ENCODE assay signal across 35 cellular contexts in genomic region chr15:53305101-53305500, GRCh38.
"Had no signal": no experiment of that assay in that cellular context is flagged by ENCODE, and none has a peak within 500 bp of the region (broad histone marks: within the 10 kb centered on the region; RNA-seq: fewer than 3 reads in every experiment).

No MANE protein-coding gene starts in this region.

- H3K4me3 ChIP-seq: MG63 had no signal

- H3K27ac ChIP-seq: KMS-11 had no signal

- H3K9ac ChIP-seq: KMS-11 had no signal

- DNase-seq: Karpas-422, Kasumi-1, MG63, MM.1S, MV-4-11, NCI-H1048, NCI-H1092, NCI-H1092 treated with DMSO at 0.1 percent for 48 hours, NCI-H1105, NCI-H1105 treated with DMSO at 0.1 percent for 48 hours, NCI-H1417, NCI-H1417 treated with DMSO at 0.1 percent for 48 hours, NCI-H1436, NCI-H1436 treated with DMSO at 0.1 percent for 48 hours, NCI-H146, NCI-H1694, NCI-H1694 treated with DMSO at 0.1 percent for 48 hours, NCI-H187, NCI-H187 treated with DMSO at 0.1 percent for 48 hours, NCI-H1930, NCI-H2029, NCI-H2029 treated with DMSO at 0.1 percent for 48 hours, NCI-H2081, NCI-H2081 treated with DMSO at 0.1 percent for 48 hours, NCI-H2107, NCI-H2171, NCI-H2171 treated with DMSO at 0.1 percent for 48 hours, NCI-H2227 treated with DMSO at 0.1 percent for 48 hours, NCI-H226, NCI-H345, NCI-H446, NCI-H446 treated with DMSO at 0.1 percent for 48 hours, NCI-H510A, NCI-H510A treated with DMSO at 0.1 percent for 48 hours had no signal

- H3K9me3 ChIP-seq: MG63 had no signal

- H3K4me2 ChIP-seq: KMS-11 had no signal

- H3K36me3 ChIP-seq: MG63 had no signal
